Comparison of ENCODE assay signal across 8 cellular contexts in genomic region chr3:167740961-167741587, GRCh38. TPM values are rescaled to one million over a fixed set of nuclear protein-coding genes. Genes with fewer than 3 reads are reported as not detected.
DNase-seq lines count a peak whose midpoint lies in the region; ATAC-seq lines count a peak whose summit lies in the region.

No MANE protein-coding gene starts in this region.

- peak; percentile 92 for ATAC-seq in activated CD8-positive, alpha-beta memory T cell treated with anti-CD3 and anti-CD28 coated beads, Interleukin-2, amount 10 ng/mL, durations not matched to agents 7 days and 5 days
- ATAC-seq in GM21423 (IDR thresholded peaks at IDR 0.05; ENCODE audit: unreplicated experiment) (peak; percentile 97), HG03469 (IDR thresholded peaks at IDR 0.05; ENCODE audit: unreplicated experiment) (peak; percentile 90), naive B cell (ENCODE audit: low read depth in 2 of 2) (peak; percentile 99)

- peak; percentile 57 for DNase-seq in activated CD8-positive, alpha-beta memory T cell treated with anti-CD3 and anti-CD28 coated beads, Interleukin-2, amount 10 ng/mL, durations not matched to agents 7 days and 5 days
- no peak for DNase-seq in activated CD8-positive, alpha-beta memory T cell treated with anti-CD3 and anti-CD28 coated beads for 24 hours
- peak; percentile 78 for DNase-seq in SK-MEL-5 (ENCODE audit: low read depth, low spot score)
- DNase-seq in dermis blood vessel endothelial cell = peak; percentile 61
- DNase-seq in naive B cell = peak; percentile 20
- no peak for DNase-seq in dedifferentiated amniotic fluid mesenchymal stem cell (ENCODE audit: extremely low spot score)

- H3K9me3 Mint-ChIP-seq in activated CD8-positive, alpha-beta memory T cell treated with anti-CD3 and anti-CD28 coated beads, Interleukin-2, amount 10 ng/mL, durations not matched to agents 7 days and 5 days (ENCODE audit: low read depth) = no peaks in the 10 kb centered on the region
- no peaks in the 10 kb centered on the region for H3K9me3 Mint-ChIP-seq in naive B cell

- no peak overlapping the region for H3K4me3 Mint-ChIP-seq in activated CD8-positive, alpha-beta memory T cell treated with anti-CD3 and anti-CD28 coated beads, Interleukin-2, amount 10 ng/mL, durations not matched to agents 7 days and 5 days
- peak overlapping the region in 1 of 8 donors; percentile 47 for H3K4me3 Mint-ChIP-seq in naive B cell

- H3K36me3 Mint-ChIP-seq in activated CD8-positive, alpha-beta memory T cell treated with anti-CD3 and anti-CD28 coated beads, Interleukin-2, amount 10 ng/mL, durations not matched to agents 7 days and 5 days = no peaks in the 10 kb centered on the region
- no peaks in the 10 kb centered on the region for H3K36me3 Mint-ChIP-seq in naive B cell

- peaks cover 19% of the 10 kb centered on the region for H3K4me1 Mint-ChIP-seq in activated CD8-positive, alpha-beta memory T cell treated with anti-CD3 and anti-CD28 coated beads, Interleukin-2, amount 10 ng/mL, durations not matched to agents 7 days and 5 days
- peaks cover 18 to 25% (median 19%) of the 10 kb centered on the region in 3 donors for H3K4me1 Mint-ChIP-seq in naive B cell

- CTCF ChIA-PET in activated CD8-positive, alpha-beta memory T cell treated with anti-CD3 and anti-CD28 coated beads, Interleukin-2, amount 10 ng/mL, durations not matched to agents 7 days and 5 days (lab: Charles Lee) = interaction anchor here (0.9 to 1.8 kb wide), 4 partner anchors 10 to 361 kb away, joined by 3 to 10 read pairs (median 4); partner anchors contain the start of gene ZBBX

- no peak overlapping the region for H3K27ac Mint-ChIP-seq in activated CD8-positive, alpha-beta memory T cell treated with anti-CD3 and anti-CD28 coated beads, Interleukin-2, amount 10 ng/mL, durations not matched to agents 7 days and 5 days
- H3K27ac Mint-ChIP-seq in naive B cell = peak overlapping the region; percentile 3 to 79 (median 67)

- in situ Hi-C loops in SK-MEL-5 (cut with HindIII; ENCODE audit: low pct_unique_long_range_greater_than_20kb, low sequenced_read_pairs) = no loop called here

- no peaks in the 10 kb centered on the region for H3K27me3 Mint-ChIP-seq in activated CD8-positive, alpha-beta memory T cell treated with anti-CD3 and anti-CD28 coated beads, Interleukin-2, amount 10 ng/mL, durations not matched to agents 7 days and 5 days
- H3K27me3 Mint-ChIP-seq in naive B cell = no peaks in the 10 kb centered on the region

RNA-seq across cellular contexts. Expression of gene SERPINI1, which starts 5.6 kb away (rescaled TPM):
- total RNA-seq in activated CD8-positive, alpha-beta memory T cell treated with anti-CD3 and anti-CD28 coated beads, Interleukin-2, amount 10 ng/mL, durations not matched to agents 7 days and 5 days = 1 to 10 TPM; 2.6 to 3.0 TPM
- total RNA-seq in SK-MEL-5 (2014; rRNA removed; shearing (Covaris generic)) = 14.4 and 14.6 TPM in 2 replicates
- 4.6 and 7.6 TPM in 2 replicates for polyA plus RNA-seq in SK-MEL-5 (2015; cell fraction: cytosol; rRNA removed)
- 3.1 and 5.6 TPM in 2 replicates for polyA plus RNA-seq in SK-MEL-5 (2015; cell fraction: nucleus; rRNA removed)
- total RNA-seq in dermis blood vessel endothelial cell = 1.5 and 2.3 TPM in 2 replicates
- polyA plus RNA-seq in naive B cell (ENCODE audit: low read depth in 6 of 6) = 10 to 100 TPM; 35.3 to 61.8 (median 47.0) TPM

RNA-seq across cellular contexts. Expression of gene PDCD10, which starts 6.4 kb away (rescaled TPM):
- 10 to 100 TPM; 54.1 to 68.8 TPM for total RNA-seq in activated CD8-positive, alpha-beta memory T cell treated with anti-CD3 and anti-CD28 coated beads, Interleukin-2, amount 10 ng/mL, durations not matched to agents 7 days and 5 days
- total RNA-seq in SK-MEL-5 (2014; rRNA removed; shearing (Covaris generic)) = 111 and 135 TPM in 2 replicates
- polyA plus RNA-seq in SK-MEL-5 (2015; cell fraction: cytosol; rRNA removed) = 61.8 and 64.3 TPM in 2 replicates
- 26.3 and 28.4 TPM in 2 replicates for polyA plus RNA-seq in SK-MEL-5 (2015; cell fraction: nucleus; rRNA removed)
- 82.9 and 116 TPM in 2 replicates for total RNA-seq in dermis blood vessel endothelial cell
- 100 to 1,000 TPM in 5 of 6 donors, 10 to 100 TPM in 1; 85.6 to 156 (median 114) TPM for polyA plus RNA-seq in naive B cell (ENCODE audit: low read depth in 6 of 6)

Comparison
In these comparisons a context has a peak if more than half of its experiments do, and no peak if none do; other contexts are left out.
1. DNase-seq: peak in activated CD8-positive, alpha-beta memory T cell treated with anti-CD3 and anti-CD28 coated beads, Interleukin-2, amount 10 ng/mL, durations not matched to agents 7 days and 5 days (single experiment), SK-MEL-5 (single experiment), dermis blood vessel endothelial cell (single experiment) and naive B cell (single experiment); none in activated CD8-positive, alpha-beta memory T cell treated with anti-CD3 and anti-CD28 coated beads for 24 hours (single experiment) and dedifferentiated amniotic fluid mesenchymal stem cell (single experiment).
2. Peak in every context shown above with its lines, with median percentiles within 50 percentile points of each other: ATAC-seq.